ENCODE assay signal across 17 cellular contexts in the genomic region with DNA sequence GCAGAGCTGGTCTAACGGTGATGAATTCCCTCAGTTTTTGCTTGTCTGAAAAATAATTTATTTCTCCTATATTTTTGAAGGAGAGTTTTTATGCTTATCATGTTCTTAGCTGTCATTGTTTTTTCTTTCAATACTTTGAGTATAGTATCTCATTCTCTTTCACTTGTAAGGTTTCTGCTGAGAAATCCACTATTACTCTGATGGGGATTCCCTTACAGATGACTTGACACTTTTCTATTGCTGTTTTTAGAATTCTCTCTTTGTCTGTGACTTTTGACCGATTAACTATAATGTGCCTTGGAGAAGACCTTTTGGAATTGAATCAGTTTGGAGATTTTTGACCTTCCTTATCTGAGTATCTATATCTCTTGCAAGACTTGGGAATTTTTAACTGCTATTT.
A peak's percentile ranks its signal among the peaks of the same experiment; 100 is the strongest.
DNase-seq lines count a peak whose midpoint lies in the region; ATAC-seq, FAIRE-seq and TF ChIP-seq lines count a peak whose summit lies in the region.
"Had no signal": no experiment of that assay in that cellular context is flagged by ENCODE, and none has a peak within 500 bp of the region (broad histone marks: within the 10 kb centered on the region; RNA-seq: fewer than 3 reads in every experiment).

No MANE protein-coding gene starts in this region.

- no peak for FAIRE-seq in K562 (lab: Jason Lieb, UNC)
- FAIRE-seq: A204.1, G401.6, GM12892, H54 had no signal

- no peak for TF ChIP-seq CTCF in K562 (IDR thresholded peaks at IDR 0.05 in 2 of 3, conservative IDR thresholded peaks at IDR 0.05 in 1 of 3; ENCODE audit: insufficient read depth in 2 of 3, low read depth in 1 of 3, low read length in 3 of 3)

- no peak for TF ChIP-seq EP300 in K562 (IDR thresholded peaks at IDR 0.05; ENCODE audit: low read length)

- no peaks in the 10 kb centered on the region for H3K9me2 ChIP-seq in Karpas-422 (replicated peaks; ENCODE audit: insufficient read depth, low read length)

- H3K9ac ChIP-seq in Karpas-422 (ENCODE audit: low read length), result no peak overlapping the region
- H3K9ac ChIP-seq in K562 (ENCODE audit: insufficient read depth in 1 of 2, low read depth in 2 of 2, low read length in 2 of 2), result no peak overlapping the region

- H3K4me2 ChIP-seq in Karpas-422 (ENCODE audit: low read depth, low read length, poor library complexity, severe bottlenecking) (no peak overlapping the region), K562 (ENCODE audit: insufficient read depth, low read length) (no peak overlapping the region)
- H3K4me2 ChIP-seq: GM23338 had no signal

- H3K4me3 ChIP-seq in Karpas-422 (ENCODE audit: low read length) (no peak overlapping the region), K562 (no peak overlapping the region)
- H3K4me3 ChIP-seq: GM23338 had no signal

- no peak for TF ChIP-seq POLR2A in K562 (conservative IDR thresholded peaks at IDR 0.05)

- no peak for TF ChIP-seq RAD21 in K562 (CRISPR knock-in tag; conservative IDR thresholded peaks at IDR 0.05 in 1 of 2, IDR thresholded peaks at IDR 0.05 in 1 of 2)

- H3K79me2 ChIP-seq in Karpas-422 (ENCODE audit: low read length) (no peaks in the 10 kb centered on the region), K562 (ENCODE audit: control insufficient read depth, insufficient read depth, low read length) (no peaks in the 10 kb centered on the region)

- in situ Hi-C loops in K562 (cut with MboI), result no loop called here

- WGBS in K562 (ENCODE audit: insufficient coverage, low coverage, missing lambda C conversion rate), result 6% methylated on average over 2 of the region's 2 CpGs

- CTCF ChIA-PET in K562 (lab: Yijun Ruan, JAX; ENCODE audit: low intra/inter-chr PET ratio), result no interaction called here

- intact Hi-C loops in K562 (cut with micrococcal nuclease), result no loop called here

- H3K36me3 ChIP-seq in Karpas-422 (ENCODE audit: insufficient read depth, low read length) (no peaks in the 10 kb centered on the region), K562 (ENCODE audit: control insufficient read depth, insufficient read depth, low read length) (no peaks in the 10 kb centered on the region)

- POLR2A ChIA-PET in K562 (lab: Yijun Ruan, JAX), result no interaction called here

- H3K4me1 ChIP-seq in Karpas-422 (ENCODE audit: low read length) (no peaks in the 10 kb centered on the region), K562 (replicated peaks in 1 of 2; ENCODE audit: control insufficient read depth in 2 of 2, insufficient read depth in 2 of 2, low read length in 2 of 2) (no peaks in the 10 kb centered on the region)
- H3K4me1 ChIP-seq: Caco-2 had no signal

- peak; percentile 29 for DNase-seq in Karpas-422
- no peak for DNase-seq in K562 (ENCODE audit: extremely low read depth in 1 of 4, low spot score in 3 of 4)
- no peak for DNase-seq in NAMALWA (ENCODE audit: low spot score)
- no peak for DNase-seq in HuH-7 (ENCODE audit: low spot score)
- DNase-seq: AML-193; Caco-2; CD4-positive, alpha-beta T cell; HCEC 1CT had no signal

- ATAC-seq in GM18520 (IDR thresholded peaks at IDR 0.05; ENCODE audit: unreplicated experiment), result peak; percentile 49
- ATAC-seq in HG03442 (IDR thresholded peaks at IDR 0.05; ENCODE audit: unreplicated experiment), result peak; percentile 49
- ATAC-seq in K562, result no peak
- no peak for ATAC-seq in GM21529 (IDR thresholded peaks at IDR 0.05; ENCODE audit: unreplicated experiment)
- ATAC-seq: GM23338 had no signal

- BruUV-seq in K562 (replicated peaks; lab: Mats Ljungman, UMichigan), result no TSS peak

- H3K27ac ChIP-seq in Karpas-422 (ENCODE audit: low read length) (no peak overlapping the region), K562 (ENCODE audit: extremely low read depth, low read depth, low read length) (no peak overlapping the region)
- H3K27ac ChIP-seq: C4-2B had no signal

- peaks cover 74% of the 10 kb centered on the region for H3K9me3 ChIP-seq in Karpas-422 (ENCODE audit: low read length)
- no peaks in the 10 kb centered on the region for H3K9me3 ChIP-seq in K562 (replicated peaks; ENCODE audit: control insufficient read depth, insufficient read depth, low read depth, low read length)
- H3K9me3 ChIP-seq: Caco-2 had no signal

- H3K9me1 ChIP-seq in K562 (ENCODE audit: control insufficient read depth, insufficient read depth, low read length), result no peaks in the 10 kb centered on the region

- H2AFZ ChIP-seq in Karpas-422 (ENCODE audit: low read length) (no peak overlapping the region), K562 (ENCODE audit: low read depth, low read length) (no peak overlapping the region)
- H2AFZ ChIP-seq: GM23338 had no signal

- H3K27me3 ChIP-seq in Karpas-422 (ENCODE audit: low read length) (no peaks in the 10 kb centered on the region), K562 (ENCODE audit: control insufficient read depth in 2 of 2, insufficient read depth in 2 of 2, low read length in 2 of 2) (no peaks in the 10 kb centered on the region)

- H4K20me1 ChIP-seq in Karpas-422 (ENCODE audit: insufficient read depth, low read depth, low read length) (no peaks in the 10 kb centered on the region), K562 (replicated peaks; ENCODE audit: control insufficient read depth, insufficient read depth, low read length) (no peaks in the 10 kb centered on the region)

TF ChIP-seq in K562, 482 proteins besides CTCF, POLR2A, EP300 and RAD21:
- TF ChIP-seq PHF8 (IDR thresholded peaks at IDR 0.05; ENCODE audit: borderline replicate concordance, low read length), result no peak
- no peak for TF ChIP-seq IRF2 (CRISPR knock-in tag; IDR thresholded peaks at IDR 0.05)
- peak; percentile 15; the same call in 1 of the 2 replicates for TF ChIP-seq MAFG (tag; conservative IDR thresholded peaks at IDR 0.05)
- peak; percentile 18; the same call in 1 of the 2 replicates for TF ChIP-seq C11orf30 (IDR thresholded peaks at IDR 0.05; ENCODE audit: low read depth)
TF ChIP-seq in K562: peak in this region for 2.

Comparison
In these comparisons a context has a peak if more than half of its experiments do, and no peak if none do; other contexts are left out.
1. ATAC-seq: peak in GM18520 (single experiment) and HG03442 (single experiment); none in K562 (single experiment) and GM21529 (single experiment).